15 cellular contexts compared by ENCODE assay signal in the genomic region with DNA sequence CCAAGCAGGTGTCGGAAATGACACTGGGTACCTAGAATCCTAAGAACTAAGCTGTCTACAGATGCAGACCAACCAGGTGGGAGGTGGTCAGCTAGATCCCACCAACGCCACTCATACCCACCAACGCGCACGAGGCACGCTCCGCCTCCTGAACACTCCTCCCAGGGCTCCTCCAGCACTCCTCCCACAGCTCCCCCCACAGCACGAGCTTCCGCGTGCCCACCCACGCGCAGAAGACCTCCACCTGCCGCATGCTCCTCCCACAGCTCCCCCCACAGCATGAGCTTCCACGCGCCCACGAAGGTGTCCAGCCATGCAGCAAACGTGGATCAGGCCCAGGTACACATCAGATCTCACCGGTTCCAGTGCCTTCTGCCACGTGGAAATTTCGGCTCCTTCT.
A peak's percentile ranks its signal among the peaks of the same experiment; 100 is the strongest.
DNase-seq lines count a peak whose midpoint lies in the region; ATAC-seq, FAIRE-seq and TF ChIP-seq lines count a peak whose summit lies in the region.
"Had no signal": no experiment of that assay in that cellular context is flagged by ENCODE, and none has a peak within 500 bp of the region (broad histone marks: within the 10 kb centered on the region; RNA-seq: fewer than 3 reads in every experiment).

No MANE protein-coding gene starts in this region.

- H3K4me1 Mint-ChIP-seq in CD8-positive, alpha-beta memory T cell = peaks cover 46 to 60% (median 56%) of the 10 kb centered on the region in 3 donors
- H3K4me1 Mint-ChIP-seq in progenitor cell of endocrine pancreas (ENCODE audit: low read depth) = no peaks in the 10 kb centered on the region

- no peak overlapping the region for H3K4me3 ChIP-seq in CD8-positive, alpha-beta memory T cell (ENCODE audit: low read length)
- H3K4me3 ChIP-seq in WERI-Rb-1 (ENCODE audit: low read depth, low read length) = no peak overlapping the region
- H3K4me3 ChIP-seq in kidney (ENCODE audit: low read length in 2 of 2) = no peak overlapping the region
- no peak overlapping the region for H3K4me3 ChIP-seq in spleen
- H3K4me3 ChIP-seq in PC-9 = no peak overlapping the region
- H3K4me3 ChIP-seq: GM12878 had no signal

- no peaks in the 10 kb centered on the region for H3K9me3 Mint-ChIP-seq in CD8-positive, alpha-beta memory T cell
- no peaks in the 10 kb centered on the region for H3K9me3 Mint-ChIP-seq in progenitor cell of endocrine pancreas (ENCODE audit: low read depth)
- H3K9me3 Mint-ChIP-seq: activated CD4-positive, alpha-beta memory T cell treated with anti-CD3 and anti-CD28 coated beads for 36 hours had no signal

- peaks cover 39% of the 10 kb centered on the region for H3K4me1 ChIP-seq in CD8-positive, alpha-beta memory T cell (ENCODE audit: insufficient read depth, low read length)
- H3K4me1 ChIP-seq in kidney (ENCODE audit: control insufficient read depth in 1 of 2, insufficient read depth in 1 of 2, low read depth in 1 of 2, low read length in 2 of 2) (peaks cover 0 to 8% of the 10 kb centered on the region in 2 donors), spleen (peaks cover 32 to 80% (median 58%) of the 10 kb centered on the region in 6 donors), PC-9 (replicated peaks; ENCODE audit: insufficient read depth) (no peaks in the 10 kb centered on the region)
- H3K4me1 ChIP-seq: pancreas had no signal

- no peaks in the 10 kb centered on the region for H3K27me3 ChIP-seq in CD8-positive, alpha-beta memory T cell (ENCODE audit: insufficient read depth, low read length, poor library complexity, severe bottlenecking)
- H3K27me3 ChIP-seq in WERI-Rb-1 (ENCODE audit: insufficient read depth, low read depth, severe bottlenecking) (no peaks in the 10 kb centered on the region), spleen (replicated peaks in 1 of 7) (no peaks in the 10 kb centered on the region), PC-9 (ENCODE audit: insufficient read depth, low read depth) (no peaks in the 10 kb centered on the region)
- H3K27me3 ChIP-seq: brain microvascular endothelial cell, pancreas had no signal

- POLR2A ChIA-PET in CD8-positive, alpha-beta memory T cell (lab: Charles Lee) = interaction anchor here (1.1 kb wide), 1 partner anchor 50 kb away, joined by 3 read pairs; no protein-coding TSS in a partner anchor
- POLR2A ChIA-PET in PC-9 (lab: Charles Lee; ENCODE audit: unreplicated experiment) = no interaction called here

- WGBS in spleen, 5 donors = 89 to 93% (median 93%) methylated on average over 20 of the region's 20 CpGs

- no peak overlapping the region for H3K4me2 ChIP-seq in PC-9

- no peaks in the 10 kb centered on the region for H3K36me3 ChIP-seq in CD8-positive, alpha-beta memory T cell (ENCODE audit: insufficient read depth, low read length)
- H3K36me3 ChIP-seq in WERI-Rb-1 (no peaks in the 10 kb centered on the region; the same call in 1 of the 2 replicates), kidney (ENCODE audit: control insufficient read depth in 1 of 2, insufficient read depth in 2 of 2, low read length in 2 of 2) (no peaks in the 10 kb centered on the region), spleen (no peaks in the 10 kb centered on the region), PC-9 (ENCODE audit: low read depth) (no peaks in the 10 kb centered on the region)
- H3K36me3 ChIP-seq: brain microvascular endothelial cell, pancreas had no signal

- peak overlapping the region in 7 of 8 donors; percentile 53 to 98 (median 94) for H3K27ac Mint-ChIP-seq in CD8-positive, alpha-beta memory T cell
- no peak overlapping the region for H3K27ac Mint-ChIP-seq in progenitor cell of endocrine pancreas
- H3K27ac Mint-ChIP-seq: activated CD4-positive, alpha-beta memory T cell treated with anti-CD3 and anti-CD28 coated beads for 36 hours had no signal

- H3F3A ChIP-seq in PC-9 (ENCODE audit: insufficient read depth, low read depth) = no peaks in the 10 kb centered on the region

- peaks cover 8% of the 10 kb centered on the region; the same call in 1 of the 2 replicates for H4K20me1 ChIP-seq in PC-9 (ENCODE audit: insufficient read depth)

- no peak overlapping the region for H3K9ac ChIP-seq in kidney (ENCODE audit: low read length in 2 of 2)

- no peaks in the 10 kb centered on the region for H3K27me3 Mint-ChIP-seq in CD8-positive, alpha-beta memory T cell
- H3K27me3 Mint-ChIP-seq in progenitor cell of endocrine pancreas = no peaks in the 10 kb centered on the region
- H3K27me3 Mint-ChIP-seq: activated CD4-positive, alpha-beta memory T cell treated with anti-CD3 and anti-CD28 coated beads for 36 hours had no signal

- no TSS peak for BruUV-seq in PC-9 (replicated peaks; lab: Mats Ljungman, UMichigan)

- TF ChIP-seq CTCF in WERI-Rb-1 (IDR thresholded peaks at IDR 0.05; ENCODE audit: low read depth, low read length) = no peak
- TF ChIP-seq CTCF in kidney (IDR thresholded peaks at IDR 0.05; ENCODE audit: borderline replicate concordance, extremely low read depth, insufficient read depth) = no peak
- no peak for TF ChIP-seq CTCF in spleen (IDR thresholded peaks at IDR 0.05 in 8 of 11, conservative IDR thresholded peaks at IDR 0.05 in 3 of 11)
- no peak for TF ChIP-seq CTCF in progenitor cell of endocrine pancreas (IDR thresholded peaks at IDR 0.05; ENCODE audit: unreplicated experiment)
- TF ChIP-seq CTCF in PC-9 (conservative IDR thresholded peaks at IDR 0.05) = no peak

- H2AFZ ChIP-seq in PC-9 = no peak overlapping the region

- no peaks in the 10 kb centered on the region for H3K79me2 ChIP-seq in PC-9 (ENCODE audit: low read depth)

- no peak for FAIRE-seq in kidney (lab: Jason Lieb, UNC)
- FAIRE-seq: GM12878, pancreas had no signal

- CTCF ChIA-PET in CD8-positive, alpha-beta memory T cell (lab: Charles Lee) = no interaction called here
- CTCF ChIA-PET in PC-9 (lab: Charles Lee) = no interaction called here

- peaks cover 0 to 6% (median under 1%) of the 10 kb centered on the region in 3 donors for H3K36me3 Mint-ChIP-seq in CD8-positive, alpha-beta memory T cell
- peaks cover 5% of the 10 kb centered on the region for H3K36me3 Mint-ChIP-seq in progenitor cell of endocrine pancreas (ENCODE audit: insufficient read depth)
- H3K36me3 Mint-ChIP-seq: activated CD4-positive, alpha-beta memory T cell treated with anti-CD3 and anti-CD28 coated beads for 36 hours had no signal

- no peak overlapping the region for H3K27ac ChIP-seq in CD8-positive, alpha-beta memory T cell (ENCODE audit: low read depth, low read length)
- H3K27ac ChIP-seq in WERI-Rb-1 (no peak overlapping the region), kidney (ENCODE audit: low read depth in 2 of 2, low read length in 2 of 2) (no peak overlapping the region), spleen (no peak overlapping the region), PC-9 (no peak overlapping the region)
- H3K27ac ChIP-seq: brain microvascular endothelial cell, C4-2B, pancreas had no signal

- ATAC-seq in HG02571 (IDR thresholded peaks at IDR 0.05; ENCODE audit: unreplicated experiment) = no peak

- no peaks in the 10 kb centered on the region for H3K9me2 ChIP-seq in PC-9 (ENCODE audit: insufficient read depth)

- peak in 1 of 5 donors; percentile 47 for DNase-seq in CD8-positive, alpha-beta memory T cell
- DNase-seq in WERI-Rb-1 (peak; percentile 3), kidney (peak; percentile 69), spleen (peak; percentile 71), progenitor cell of endocrine pancreas (ENCODE audit: low spot score, unreplicated experiment) (no peak), PC-9 (no peak), ecto neural progenitor cell (ENCODE audit: low spot score) (no peak)
- DNase-seq: brain microvascular endothelial cell, NCI-H2081 treated with DMSO at 0.1 percent for 48 hours, NCI-H774 had no signal

- intact Hi-C loops in kidney (cut with DNase I) = no loop called here
- intact Hi-C loops in spleen (cut with DNase I; ENCODE audit: low total_unique reads) = no loop called here
- intact Hi-C loops in PC-9 (cut with micrococcal nuclease; ENCODE audit: unreplicated experiment) = no loop called here

- no peaks in the 10 kb centered on the region for H3K9me3 ChIP-seq in CD8-positive, alpha-beta memory T cell (ENCODE audit: low read length)
- no peaks in the 10 kb centered on the region for H3K9me3 ChIP-seq in WERI-Rb-1 (ENCODE audit: severe bottlenecking)
- H3K9me3 ChIP-seq in kidney (ENCODE audit: control insufficient read depth in 1 of 2, low read length in 2 of 2) = no peaks in the 10 kb centered on the region
- H3K9me3 ChIP-seq in spleen = no peaks in the 10 kb centered on the region
- no peaks in the 10 kb centered on the region for H3K9me3 ChIP-seq in PC-9 (ENCODE audit: insufficient read depth, low read depth)
- H3K9me3 ChIP-seq: pancreas had no signal

- no peak for TF ChIP-seq POLR2A in spleen (IDR thresholded peaks at IDR 0.05)

- H3K4me3 Mint-ChIP-seq in CD8-positive, alpha-beta memory T cell = peak overlapping the region; percentile 35 to 96 (median 90)
- H3K4me3 Mint-ChIP-seq in progenitor cell of endocrine pancreas (ENCODE audit: low read depth) = no peak overlapping the region

Comparison
In these comparisons a context has a peak if more than half of its experiments do, and no peak if none do; other contexts are left out.
1. DNase-seq: peak in WERI-Rb-1 (single experiment), kidney (single experiment) and spleen (single experiment); none in progenitor cell of endocrine pancreas (single experiment), PC-9 (0 of 2) and ecto neural progenitor cell (single experiment).